ENCODE assay signal across 17 cellular contexts in the genomic region with DNA sequence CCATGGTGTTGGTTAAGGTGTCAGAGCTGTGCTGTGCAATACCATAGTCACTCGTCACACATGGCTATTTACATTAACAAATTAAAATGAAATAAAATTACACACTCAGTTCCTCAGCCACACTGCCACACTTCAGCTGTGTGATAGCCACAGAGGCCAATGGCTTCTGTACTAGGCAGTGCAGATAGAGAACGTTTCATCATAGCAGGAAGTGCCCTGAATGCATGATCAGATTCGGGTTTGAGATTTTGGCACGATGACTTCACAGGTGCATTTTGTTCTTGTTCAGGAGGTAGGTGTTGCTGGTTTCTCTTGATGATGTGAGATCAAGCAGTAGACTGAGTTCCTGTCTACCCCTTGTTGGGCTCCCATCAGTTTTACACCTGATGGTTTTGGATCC. TPM values are rescaled to one million over a fixed set of nuclear protein-coding genes. Genes with fewer than 3 reads are reported as not detected.
DNase-seq lines count a peak whose midpoint lies in the region; ATAC-seq and TF ChIP-seq lines count a peak whose summit lies in the region.
"Had no signal": no experiment of that assay in that cellular context is flagged by ENCODE, and none has a peak within 500 bp of the region (broad histone marks: within the 10 kb centered on the region; RNA-seq: fewer than 3 reads in every experiment).

No MANE protein-coding gene starts in this region.

- H4K20me1 ChIP-seq in IMR-90 (ENCODE audit: insufficient read depth, low read length): peaks cover 11% of the 10 kb centered on the region

- H2AK9ac ChIP-seq in IMR-90 (replicated peaks; ENCODE audit: low read depth, low read length, poor library complexity): peak overlapping the region; percentile 20

- no peak overlapping the region for H2BK5ac ChIP-seq in IMR-90 (ENCODE audit: low read depth, low read length, poor library complexity, severe bottlenecking)

- peaks cover 11% of the 10 kb centered on the region for H3K9me1 ChIP-seq in IMR-90 (ENCODE audit: insufficient read depth, low read length)

- peaks cover 26% of the 10 kb centered on the region for H3K4me1 Mint-ChIP-seq in CD8-positive, alpha-beta T cell (ENCODE audit: low read depth)
- H3K4me1 Mint-ChIP-seq in activated T-cell treated with anti-CD3 and anti-CD28 coated beads, Interleukin-2, amount 50 U/mL, for 72 hours (ENCODE audit: low read depth): peaks cover 29% of the 10 kb centered on the region
- H3K4me1 Mint-ChIP-seq in naive thymus-derived CD4-positive, alpha-beta T cell: peaks cover 18 to 34% (median 26%) of the 10 kb centered on the region in 7 donors

- H2AFZ ChIP-seq in IMR-90 (replicated peaks; ENCODE audit: low read length, poor library complexity): no peak overlapping the region

- no peak overlapping the region for H2AK5ac ChIP-seq in IMR-90 (ENCODE audit: low read depth, low read length)

- no peak overlapping the region; the same call in 1 of the 2 replicates for H3K23ac ChIP-seq in IMR-90 (ENCODE audit: low read depth, low read length)

- no peak overlapping the region for H3K9ac ChIP-seq in IMR-90 (ENCODE audit: low read depth, low read length)

- POLR2A ChIA-PET in CD8-positive, alpha-beta T cell (lab: Charles Lee): interaction anchor here (0.9 kb wide), 1 partner anchor 12 kb away, joined by 3 read pairs; no protein-coding TSS in a partner anchor
- POLR2A ChIA-PET in IMR-90 (lab: Charles Lee; ENCODE audit: unreplicated experiment): no interaction called here
- POLR2A ChIA-PET in naive thymus-derived CD4-positive, alpha-beta T cell (lab: Charles Lee): interaction anchor here (0.8 kb wide), 1 partner anchor 10 kb away, joined by 3 read pairs; no protein-coding TSS in a partner anchor

- H3K4me3 Mint-ChIP-seq in CD8-positive, alpha-beta T cell: no peak overlapping the region
- H3K4me3 Mint-ChIP-seq in activated T-cell treated with anti-CD3 and anti-CD28 coated beads, Interleukin-2, amount 50 U/mL, for 72 hours: peak overlapping the region in 1 of 2 donors; percentile 61
- peak overlapping the region in 5 of 10 donors; percentile 26 to 65 (median 40) for H3K4me3 Mint-ChIP-seq in naive thymus-derived CD4-positive, alpha-beta T cell
- H3K4me3 Mint-ChIP-seq: H9 had no signal

- H3K9me3 Mint-ChIP-seq in CD8-positive, alpha-beta T cell: no peaks in the 10 kb centered on the region
- H3K9me3 Mint-ChIP-seq in activated T-cell treated with anti-CD3 and anti-CD28 coated beads, Interleukin-2, amount 50 U/mL, for 72 hours: no peaks in the 10 kb centered on the region
- H3K9me3 Mint-ChIP-seq in naive thymus-derived CD4-positive, alpha-beta T cell: no peaks in the 10 kb centered on the region
- H3K9me3 Mint-ChIP-seq: neural crest cell had no signal

- no peak overlapping the region for H3K4ac ChIP-seq in IMR-90 (ENCODE audit: low read depth, low read length)

- H3K79me1 ChIP-seq in IMR-90 (ENCODE audit: low read depth in 1 of 2, low read length in 2 of 2): peaks cover 53 to 73% of the 10 kb centered on the region in 2 experiments

- H2BK15ac ChIP-seq in IMR-90 (ENCODE audit: low read depth, low read length): no peak overlapping the region

- BruUV-seq in IMR-90 (replicated peaks; lab: Mats Ljungman, UMichigan): no TSS peak

- DNase-seq in CD8-positive, alpha-beta T cell: peak in 3 of 7 experiments; percentile 26 to 49 (median 30)
- DNase-seq in IMR-90: no peak
- DNase-seq in activated T-cell treated with anti-CD3 and anti-CD28 coated beads, Interleukin-2, amount 50 U/mL, for 72 hours: peak; percentile 8 to 36
- peak in 6 of 9 donors; percentile 24 to 59 (median 36) for DNase-seq in naive thymus-derived CD4-positive, alpha-beta T cell
- DNase-seq in NCI-H187 (lab: John Stamatoyannopoulos, UW): no peak
- no peak for DNase-seq in T1000 (lab: John Stamatoyannopoulos, UW)
- DNase-seq: activated CD4-positive, alpha-beta T cell treated with anti-CD3 and anti-CD28 coated beads, Interleukin-2, amount 50 U/mL, for 1 hour; cortex of kidney; H9; hypothalamus; NCI-H2171; substantia nigra had no signal

- H3K27me3 Mint-ChIP-seq in CD8-positive, alpha-beta T cell (ENCODE audit: low read depth): no peaks in the 10 kb centered on the region
- H3K27me3 Mint-ChIP-seq in activated T-cell treated with anti-CD3 and anti-CD28 coated beads, Interleukin-2, amount 50 U/mL, for 72 hours (ENCODE audit: low read depth): no peaks in the 10 kb centered on the region
- no peaks in the 10 kb centered on the region for H3K27me3 Mint-ChIP-seq in naive thymus-derived CD4-positive, alpha-beta T cell

- peaks cover 9% of the 10 kb centered on the region for H3K36me3 ChIP-seq in CD8-positive, alpha-beta T cell (ENCODE audit: insufficient read depth, low read length)
- peaks cover 13% of the 10 kb centered on the region for H3K36me3 ChIP-seq in IMR-90 (ENCODE audit: control insufficient read depth, insufficient read depth, low read length)
- peaks cover 0 to 33% (median 0%) of the 10 kb centered on the region in 3 experiments for H3K36me3 ChIP-seq in naive thymus-derived CD4-positive, alpha-beta T cell (ENCODE audit: control insufficient read depth in 2 of 3, insufficient read depth in 3 of 3, low read length in 3 of 3)

- no peak for TF ChIP-seq CTCF in CD8-positive, alpha-beta T cell (IDR thresholded peaks at IDR 0.05)
- no peak for TF ChIP-seq CTCF in IMR-90 (conservative IDR thresholded peaks at IDR 0.05; ENCODE audit: low read depth, low read length)

- H4K8ac ChIP-seq in IMR-90 (ENCODE audit: low read depth in 2 of 2, low read length in 2 of 2): no peak overlapping the region

- no peak overlapping the region for H3K4me2 ChIP-seq in IMR-90 (ENCODE audit: low read depth, low read length)

- H3K27me3 ChIP-seq in CD8-positive, alpha-beta T cell (ENCODE audit: insufficient read depth, low read length): no peaks in the 10 kb centered on the region
- H3K27me3 ChIP-seq in IMR-90 (ENCODE audit: control insufficient read depth, insufficient read depth, low read length): no peaks in the 10 kb centered on the region
- no peaks in the 10 kb centered on the region for H3K27me3 ChIP-seq in naive thymus-derived CD4-positive, alpha-beta T cell (ENCODE audit: control insufficient read depth in 2 of 2, insufficient read depth in 2 of 2, low read length in 2 of 2)
- H3K27me3 ChIP-seq: ascending aorta, left lung, MG63 had no signal

- H3K9me3 ChIP-seq in CD8-positive, alpha-beta T cell (ENCODE audit: low read length): no peaks in the 10 kb centered on the region
- H3K9me3 ChIP-seq in IMR-90 (ENCODE audit: control insufficient read depth, insufficient read depth, low read length): no peaks in the 10 kb centered on the region; the same call in 1 of the 2 replicates
- no peaks in the 10 kb centered on the region for H3K9me3 ChIP-seq in naive thymus-derived CD4-positive, alpha-beta T cell (ENCODE audit: control insufficient read depth in 2 of 3, low read length in 3 of 3)
- H3K9me3 ChIP-seq: ascending aorta, left lung had no signal

- no peak overlapping the region for H3K18ac ChIP-seq in IMR-90 (ENCODE audit: low read depth, low read length)

- peak overlapping the region; percentile 91 for H3K27ac Mint-ChIP-seq in CD8-positive, alpha-beta T cell
- H3K27ac Mint-ChIP-seq in activated T-cell treated with anti-CD3 and anti-CD28 coated beads, Interleukin-2, amount 50 U/mL, for 72 hours: peak overlapping the region; percentile 73
- peak overlapping the region; percentile 2 to 90 (median 80) for H3K27ac Mint-ChIP-seq in naive thymus-derived CD4-positive, alpha-beta T cell

- H2BK20ac ChIP-seq in IMR-90 (ENCODE audit: low read depth, low read length): no peak overlapping the region

- CTCF ChIA-PET in CD8-positive, alpha-beta T cell (lab: Charles Lee): no interaction called here
- CTCF ChIA-PET in IMR-90 (lab: Yijun Ruan, JAX): interaction anchor here (0.6 to 1.1 kb wide), 3 partner anchors 24 to 450 kb away, joined by 3 to 6 read pairs (median 3); a partner anchor contains a TSS
- CTCF ChIA-PET in naive thymus-derived CD4-positive, alpha-beta T cell (lab: Charles Lee): interaction anchor here (0.7 kb wide), 1 partner anchor 1250 kb away, joined by 3 read pairs; no protein-coding TSS in a partner anchor

- in situ Hi-C loops in IMR-90 (cut with MboI; ENCODE audit: low sequenced_read_pairs): no loop called here

- peaks cover 16% of the 10 kb centered on the region for H3K4me1 ChIP-seq in CD8-positive, alpha-beta T cell (ENCODE audit: insufficient read depth, low read length)
- H3K4me1 ChIP-seq in IMR-90 (ENCODE audit: control insufficient read depth, insufficient read depth, low read length): peaks cover 4% of the 10 kb centered on the region; the same call in 1 of the 2 replicates
- peaks cover 10 to 18% of the 10 kb centered on the region in 2 donors for H3K4me1 ChIP-seq in naive thymus-derived CD4-positive, alpha-beta T cell (ENCODE audit: control insufficient read depth in 2 of 2, insufficient read depth in 2 of 2, low read length in 2 of 2)
- H3K4me1 ChIP-seq: ascending aorta had no signal

- peak; percentile 94 for ATAC-seq in CD8-positive, alpha-beta T cell
- ATAC-seq in IMR-90 (ENCODE audit: low read depth) (no peak), HG02970 (IDR thresholded peaks at IDR 0.05; ENCODE audit: low FRiP score, unreplicated experiment) (no peak)
- peak; percentile 69 to 85 for ATAC-seq in activated T-cell treated with anti-CD3 and anti-CD28 coated beads, Interleukin-2, amount 50 U/mL, for 72 hours (replicated peaks in 1 of 2)
- peak; percentile 92 for ATAC-seq in naive thymus-derived CD4-positive, alpha-beta T cell

- no peak overlapping the region for H3K4me3 ChIP-seq in CD8-positive, alpha-beta T cell (ENCODE audit: low read depth, low read length)
- no peak overlapping the region for H3K4me3 ChIP-seq in IMR-90 (ENCODE audit: insufficient read depth, low read depth, low read length)
- H3K4me3 ChIP-seq in naive thymus-derived CD4-positive, alpha-beta T cell (ENCODE audit: low read length): no peak overlapping the region
- H3K4me3 ChIP-seq: ascending aorta, left lung, MG63 had no signal

- intact Hi-C loops in CD8-positive, alpha-beta T cell (cut with DNase I, micrococcal nuclease): loop anchor here (10.0 kb wide), 1 partner anchor 285 kb away; a partner anchor contains a TSS
- intact Hi-C loops in IMR-90 (cut with micrococcal nuclease): no loop called here
- intact Hi-C loops in naive thymus-derived CD4-positive, alpha-beta T cell (cut with micrococcal nuclease): no loop called here

- no peak for TF ChIP-seq POLR2A in IMR-90 (IDR thresholded peaks at IDR 0.05; ENCODE audit: low read depth, low read length)

- H3K36me3 Mint-ChIP-seq in CD8-positive, alpha-beta T cell: peaks cover 15% of the 10 kb centered on the region
- peaks cover 2 to 13% of the 10 kb centered on the region in 2 donors for H3K36me3 Mint-ChIP-seq in activated T-cell treated with anti-CD3 and anti-CD28 coated beads, Interleukin-2, amount 50 U/mL, for 72 hours (ENCODE audit: insufficient read depth in 2 of 2)
- H3K36me3 Mint-ChIP-seq in naive thymus-derived CD4-positive, alpha-beta T cell: peaks cover 0 to 10% (median 5%) of the 10 kb centered on the region in 5 donors

- H3K14ac ChIP-seq in IMR-90 (replicated peaks; ENCODE audit: low read depth, low read length): no peak overlapping the region

- dilution Hi-C loops in IMR-90 (cut with HindIII; ENCODE audit: low sequenced_read_pairs, unreplicated experiment): no loop called here

- no peak overlapping the region for H3K56ac ChIP-seq in IMR-90 (ENCODE audit: extremely low read depth, insufficient read depth, low read length)

- H4K91ac ChIP-seq in IMR-90 (ENCODE audit: insufficient read depth, low read depth, low read length): no peak overlapping the region

- 87% methylated on average over 3 of the region's 4 CpGs; no CpG with 5 or more reads in 1 of the 2 experiments for WGBS in IMR-90 (ENCODE audit: extremely low coverage in 2 of 2, insufficient read length in 1 of 2), 2 experiments

- H2BK120ac ChIP-seq in IMR-90 (ENCODE audit: low read depth, low read length): no peak overlapping the region

- TF ChIP-seq RAD21 in IMR-90 (IDR thresholded peaks at IDR 0.05; ENCODE audit: low read length): no peak

- H3K27ac ChIP-seq in CD8-positive, alpha-beta T cell (ENCODE audit: low read depth, low read length): peak overlapping the region; percentile 1
- H3K27ac ChIP-seq in IMR-90 (ENCODE audit: insufficient read depth, low read length): no peak overlapping the region
- peak overlapping the region; percentile 32 for H3K27ac ChIP-seq in naive thymus-derived CD4-positive, alpha-beta T cell (ENCODE audit: low read depth, low read length)

- no peak overlapping the region for H4K5ac ChIP-seq in IMR-90 (ENCODE audit: low read depth, low read length)

RNA-seq across cellular contexts. Expression of a gene that starts 6.5 kb away (rescaled TPM):
- total RNA-seq in CD8-positive, alpha-beta T cell: 1 to 10 TPM; 4.6 to 5.3 TPM
- 46.7 and 52.7 TPM in 2 replicates for total RNA-seq in IMR-90 (2012; rRNA removed)
- polyA plus RNA-seq in IMR-90 (2012; rRNA removed): 41.5 and 44.7 TPM in 2 replicates
- polyA plus RNA-seq in IMR-90 (2012; cell fraction: cytosol; rRNA removed): 31.4 and 45.1 TPM in 2 replicates
- polyA plus RNA-seq in IMR-90 (2012; cell fraction: nucleus; rRNA removed; ENCODE audit: low replicate concordance): 19.1 and 45.5 TPM in 2 replicates
- 10 to 100 TPM; 20.4 to 22.8 TPM for total RNA-seq in activated T-cell treated with anti-CD3 and anti-CD28 coated beads, Interleukin-2, amount 50 U/mL, for 72 hours
- total RNA-seq in naive thymus-derived CD4-positive, alpha-beta T cell: 10 to 100 TPM; 14.0 to 32.6 (median 15.0) TPM
- 10 to 100 TPM; 33.1 to 41.9 TPM for polyA plus RNA-seq in naive thymus-derived CD4-positive, alpha-beta T cell

RNA-seq across cellular contexts. Expression of a gene that starts 6.6 kb away (rescaled TPM):
- 10 to 100 TPM; 85.4 to 90.8 TPM for total RNA-seq in CD8-positive, alpha-beta T cell
- total RNA-seq in IMR-90 (2012; rRNA removed): 23.3 and 25.8 TPM in 2 replicates
- 58.5 and 69.2 TPM in 2 replicates for polyA plus RNA-seq in IMR-90 (2012; rRNA removed)
- 17.8 and 19.2 TPM in 2 replicates for polyA plus RNA-seq in IMR-90 (2012; cell fraction: cytosol; rRNA removed)
- 366 and 435 TPM in 2 replicates for polyA plus RNA-seq in IMR-90 (2012; cell fraction: nucleus; rRNA removed; ENCODE audit: low replicate concordance)
- 100 to 1,000 TPM; 106 to 122 TPM for total RNA-seq in activated T-cell treated with anti-CD3 and anti-CD28 coated beads, Interleukin-2, amount 50 U/mL, for 72 hours
- 100 to 1,000 TPM; 116 to 145 (median 129) TPM for total RNA-seq in naive thymus-derived CD4-positive, alpha-beta T cell
- polyA plus RNA-seq in naive thymus-derived CD4-positive, alpha-beta T cell: 10 to 100 TPM in 1 of 2 donors, 1 to 10 TPM in 1; 9.3 to 15.0 TPM

RNA-seq across cellular contexts. Expression of a gene that starts 23.9 kb away (rescaled TPM):
- total RNA-seq in CD8-positive, alpha-beta T cell: 10 to 100 TPM in 1 of 2 experiments, 1 to 10 TPM in 1; 8.3 to 10.6 TPM
- total RNA-seq in IMR-90 (2012; rRNA removed): 1.9 and 2.0 TPM in 2 replicates
- polyA plus RNA-seq in IMR-90 (2012; rRNA removed): 8.6 and 9.9 TPM in 2 replicates
- polyA plus RNA-seq in IMR-90 (2012; cell fraction: cytosol; rRNA removed): 5.5 and 11.2 TPM in 2 replicates
- polyA plus RNA-seq in IMR-90 (2012; cell fraction: nucleus; rRNA removed; ENCODE audit: low replicate concordance): 20.2 and 34.5 TPM in 2 replicates
- 10 to 100 TPM; 18.2 to 27.7 TPM for total RNA-seq in activated T-cell treated with anti-CD3 and anti-CD28 coated beads, Interleukin-2, amount 50 U/mL, for 72 hours
- 10 to 100 TPM; 19.0 to 36.1 (median 21.6) TPM for total RNA-seq in naive thymus-derived CD4-positive, alpha-beta T cell
- 10 to 100 TPM in 1 of 2 donors, 1 to 10 TPM in 1; 8.2 to 19.6 TPM for polyA plus RNA-seq in naive thymus-derived CD4-positive, alpha-beta T cell

Comparison
In these comparisons a context has a peak if more than half of its experiments do, and no peak if none do; other contexts are left out.
1. ATAC-seq: peak in CD8-positive, alpha-beta T cell (single experiment), activated T-cell treated with anti-CD3 and anti-CD28 coated beads, Interleukin-2, amount 50 U/mL, for 72 hours (2 of 2) and naive thymus-derived CD4-positive, alpha-beta T cell (single experiment); none in IMR-90 (single experiment) and HG02970 (single experiment).
2. DNase-seq: peak in activated T-cell treated with anti-CD3 and anti-CD28 coated beads, Interleukin-2, amount 50 U/mL, for 72 hours (2 of 2) and naive thymus-derived CD4-positive, alpha-beta T cell (6 of 9); none in IMR-90 (single experiment), NCI-H187 (0 of 2) and T1000 (single experiment).
3. intact Hi-C loops: an anchor here in CD8-positive, alpha-beta T cell (10.0 kb wide); none called in IMR-90 and naive thymus-derived CD4-positive, alpha-beta T cell.
4. Peak in every context shown above with its lines, with median percentiles within 50 percentile points of each other: H3K27ac Mint-ChIP-seq.